Comparison of ENCODE assay signal across 28 cellular contexts in the genomic region with DNA sequence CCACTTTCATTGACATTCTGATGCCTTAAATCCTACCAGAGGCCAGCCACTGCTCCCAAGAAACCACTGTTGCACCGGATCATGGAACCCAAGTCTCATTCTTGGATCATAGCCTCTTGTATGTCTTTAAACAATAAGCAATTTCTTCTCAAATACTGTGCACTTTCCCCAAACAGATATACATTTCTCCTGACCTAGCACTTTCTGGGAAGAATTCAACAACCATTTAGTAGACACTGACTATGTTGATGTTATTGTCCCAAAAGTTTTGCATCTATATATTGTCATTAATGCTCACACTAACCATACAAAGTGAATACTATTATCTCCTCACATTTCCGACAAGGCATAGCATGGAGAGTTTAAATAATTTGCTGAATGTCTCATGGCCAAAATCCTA.
DNase-seq lines count a peak whose midpoint lies in the region; ATAC-seq, FAIRE-seq and TF ChIP-seq lines count a peak whose summit lies in the region.
"Had no signal": no experiment of that assay in that cellular context is flagged by ENCODE, and none has a peak within 500 bp of the region (broad histone marks: within the 10 kb centered on the region; RNA-seq: fewer than 3 reads in every experiment).

No MANE protein-coding gene starts in this region.

- peaks cover 9% of the 10 kb centered on the region; the same call in 1 of the 2 replicates for H4K20me1 ChIP-seq in IMR-90 (ENCODE audit: insufficient read depth, low read length)

- CTCF ChIA-PET in A549 (lab: Yijun Ruan, JAX) (no interaction called here), IMR-90 (lab: Yijun Ruan, JAX) (no interaction called here)

- no peaks in the 10 kb centered on the region for H3K9me3 Mint-ChIP-seq in T-helper 1 cell treated with Interleukin-12 subunit alpha and Interleukin-12 subunit beta and Interleukin-4 antibody, amounts not matched to agents 30 μg/mL and 1 μg/mL, for 36 hours
- peaks cover 9% of the 10 kb centered on the region for H3K9me3 Mint-ChIP-seq in activated T-helper 2 cell treated with anti-CD3 and anti-CD28 coated beads, Interferon-gamma antibody, Interleukin-2, Interleukin-4, amounts not matched to agents 10 μg/mL and 5 μg/mL and 100 μg/mL, durations not matched to agents 14 hours and 24 hours and 36 hours
- H3K9me3 Mint-ChIP-seq: naive B cell had no signal

- H2BK20ac ChIP-seq in IMR-90 (ENCODE audit: low read depth, low read length): no peak overlapping the region

- no peaks in the 10 kb centered on the region for H3K36me3 ChIP-seq in IMR-90 (ENCODE audit: control insufficient read depth, insufficient read depth, low read length)
- H3K36me3 ChIP-seq: pancreas had no signal

- H3K9me1 ChIP-seq in IMR-90 (ENCODE audit: insufficient read depth, low read length): peaks cover under 1% of the 10 kb centered on the region; the same call in 1 of the 2 replicates

- H3K4me3 Mint-ChIP-seq in T-helper 1 cell treated with Interleukin-12 subunit alpha and Interleukin-12 subunit beta and Interleukin-4 antibody, amounts not matched to agents 30 μg/mL and 1 μg/mL, for 36 hours: no peak overlapping the region
- peak overlapping the region; percentile 61 for H3K4me3 Mint-ChIP-seq in activated T-helper 2 cell treated with anti-CD3 and anti-CD28 coated beads, Interferon-gamma antibody, Interleukin-2, Interleukin-4, amounts not matched to agents 10 μg/mL and 5 μg/mL and 100 μg/mL, durations not matched to agents 14 hours and 24 hours and 36 hours (ENCODE audit: low read depth)
- H3K4me3 Mint-ChIP-seq: mesothelial cell of epicardium, naive B cell had no signal

- no peak overlapping the region for H4K5ac ChIP-seq in IMR-90 (ENCODE audit: low read depth, low read length)

- intact Hi-C loops in IMR-90 (cut with micrococcal nuclease): no loop called here
- intact Hi-C loops in activated T-helper 2 cell treated with anti-CD3 and anti-CD28 coated beads, Interferon-gamma antibody, Interleukin-2, Interleukin-4, amounts not matched to agents 10 μg/mL and 5 μg/mL and 100 μg/mL, durations not matched to agents 14 hours and 24 hours and 36 hours (cut with micrococcal nuclease): loop anchor here (2.0 to 10.0 kb wide), 6 partner anchors 19 to 207 kb away; a partner anchor contains a TSS

- H3K9ac ChIP-seq in IMR-90 (ENCODE audit: low read depth, low read length): no peak overlapping the region

- H2BK15ac ChIP-seq in IMR-90 (ENCODE audit: low read depth, low read length): no peak overlapping the region

- no peak for TF ChIP-seq POLR2A in A549 (IDR thresholded peaks at IDR 0.05; ENCODE audit: low read length)
- no peak for TF ChIP-seq POLR2A in IMR-90 (IDR thresholded peaks at IDR 0.05; ENCODE audit: low read depth, low read length)

- H3K27me3 Mint-ChIP-seq in T-helper 1 cell treated with Interleukin-12 subunit alpha and Interleukin-12 subunit beta and Interleukin-4 antibody, amounts not matched to agents 30 μg/mL and 1 μg/mL, for 36 hours (ENCODE audit: low read depth): no peaks in the 10 kb centered on the region
- no peaks in the 10 kb centered on the region for H3K27me3 Mint-ChIP-seq in activated T-helper 2 cell treated with anti-CD3 and anti-CD28 coated beads, Interferon-gamma antibody, Interleukin-2, Interleukin-4, amounts not matched to agents 10 μg/mL and 5 μg/mL and 100 μg/mL, durations not matched to agents 14 hours and 24 hours and 36 hours (ENCODE audit: low read depth)
- H3K27me3 Mint-ChIP-seq: activated CD4-positive, alpha-beta T cell treated with anti-CD3 and anti-CD28 coated beads for 36 hours had no signal

- FAIRE-seq in A549 (lab: Jason Lieb, UNC): no peak
- FAIRE-seq: bronchial epithelial cell, colon, pancreas had no signal

- DNase-seq in T-helper 1 cell (no peak), A549 (ENCODE audit: low read depth in 1 of 2, low spot score in 1 of 2) (no peak), IMR-90 (no peak), D341Med (ENCODE audit: low spot score) (no peak), NCI-H1092 treated with DMSO at 0.1 percent for 48 hours (lab: John Stamatoyannopoulos, UW) (no peak)
- no peak for DNase-seq in activated T-helper 2 cell treated with anti-CD3 and anti-CD28 coated beads, Interferon-gamma antibody, Interleukin-2, Interleukin-4, amounts not matched to agents 10 μg/mL and 5 μg/mL and 100 μg/mL, durations not matched to agents 14 hours and 24 hours and 36 hours (ENCODE audit: low spot score)
- DNase-seq: activated CD4-positive, alpha-beta T cell treated with anti-CD3 and anti-CD28 coated beads for 36 hours; activated CD8-positive, alpha-beta memory T cell treated with anti-CD3 and anti-CD28 coated beads, Interleukin-2, amount 50 U/mL, for 4 hours; activated gamma-delta T cell; amygdala; DMS153; effector CD8-positive, alpha-beta T cell; head of caudate nucleus; KG1; naive B cell; NCI-H1436; NCI-H774; pancreas; retina; SJCRH30 had no signal

- H3K4me1 ChIP-seq in A549 (peaks cover 16% of the 10 kb centered on the region), IMR-90 (ENCODE audit: control insufficient read depth, insufficient read depth, low read length) (peaks cover 6% of the 10 kb centered on the region)
- H3K4me1 ChIP-seq: SJCRH30 had no signal

- POLR2A ChIA-PET in A549 (lab: Yijun Ruan, JAX): no interaction called here
- POLR2A ChIA-PET in IMR-90 (lab: Charles Lee; ENCODE audit: unreplicated experiment): no interaction called here

- H3K9me3 ChIP-seq in A549: no peaks in the 10 kb centered on the region
- H3K9me3 ChIP-seq in IMR-90 (ENCODE audit: control insufficient read depth, insufficient read depth, low read length): no peaks in the 10 kb centered on the region
- H3K9me3 ChIP-seq: pancreas, SJCRH30, tibial nerve had no signal

- H3K27me3 ChIP-seq in IMR-90 (ENCODE audit: control insufficient read depth, insufficient read depth, low read length): no peaks in the 10 kb centered on the region
- H3K27me3 ChIP-seq: pancreas, SJCRH30, tibial nerve had no signal

- H3K27ac Mint-ChIP-seq in T-helper 1 cell treated with Interleukin-12 subunit alpha and Interleukin-12 subunit beta and Interleukin-4 antibody, amounts not matched to agents 30 μg/mL and 1 μg/mL, for 36 hours: peak overlapping the region; percentile 95
- H3K27ac Mint-ChIP-seq in activated T-helper 2 cell treated with anti-CD3 and anti-CD28 coated beads, Interferon-gamma antibody, Interleukin-2, Interleukin-4, amounts not matched to agents 10 μg/mL and 5 μg/mL and 100 μg/mL, durations not matched to agents 14 hours and 24 hours and 36 hours: peak overlapping the region; percentile 95
- H3K27ac Mint-ChIP-seq: mesothelial cell of epicardium, naive B cell had no signal

- H3K56ac ChIP-seq in IMR-90 (ENCODE audit: extremely low read depth, insufficient read depth, low read length): no peak overlapping the region

- ATAC-seq in A549 (no peak), IMR-90 (ENCODE audit: low read depth) (no peak), GM19463 (IDR thresholded peaks at IDR 0.05; ENCODE audit: unreplicated experiment) (no peak)

- peaks cover 47% of the 10 kb centered on the region for H3K4me1 Mint-ChIP-seq in T-helper 1 cell treated with Interleukin-12 subunit alpha and Interleukin-12 subunit beta and Interleukin-4 antibody, amounts not matched to agents 30 μg/mL and 1 μg/mL, for 36 hours (ENCODE audit: low read depth)
- H3K4me1 Mint-ChIP-seq in activated T-helper 2 cell treated with anti-CD3 and anti-CD28 coated beads, Interferon-gamma antibody, Interleukin-2, Interleukin-4, amounts not matched to agents 10 μg/mL and 5 μg/mL and 100 μg/mL, durations not matched to agents 14 hours and 24 hours and 36 hours (ENCODE audit: low read depth): peaks cover 80% of the 10 kb centered on the region

- no peak overlapping the region for H3K14ac ChIP-seq in IMR-90 (replicated peaks; ENCODE audit: low read depth, low read length)

- H3K4me2 ChIP-seq in A549 (no peak overlapping the region), IMR-90 (ENCODE audit: low read depth, low read length) (no peak overlapping the region)

- H3K36me3 Mint-ChIP-seq in T-helper 1 cell treated with Interleukin-12 subunit alpha and Interleukin-12 subunit beta and Interleukin-4 antibody, amounts not matched to agents 30 μg/mL and 1 μg/mL, for 36 hours (ENCODE audit: low read depth): peaks cover 30% of the 10 kb centered on the region
- H3K36me3 Mint-ChIP-seq in activated T-helper 2 cell treated with anti-CD3 and anti-CD28 coated beads, Interferon-gamma antibody, Interleukin-2, Interleukin-4, amounts not matched to agents 10 μg/mL and 5 μg/mL and 100 μg/mL, durations not matched to agents 14 hours and 24 hours and 36 hours (ENCODE audit: low read depth): peaks cover 55% of the 10 kb centered on the region
- H3K36me3 Mint-ChIP-seq: naive B cell had no signal

- H2AFZ ChIP-seq in IMR-90 (replicated peaks; ENCODE audit: low read length, poor library complexity): no peak overlapping the region

- H3K23ac ChIP-seq in IMR-90 (ENCODE audit: low read depth, low read length): no peak overlapping the region

- no peak overlapping the region for H2AK5ac ChIP-seq in IMR-90 (ENCODE audit: low read depth, low read length)

- TF ChIP-seq EP300 in A549 (IDR thresholded peaks at IDR 0.05): no peak

- H4K8ac ChIP-seq in IMR-90 (ENCODE audit: low read depth in 2 of 2, low read length in 2 of 2): no peak overlapping the region

- H2AK9ac ChIP-seq in IMR-90 (replicated peaks; ENCODE audit: low read depth, low read length, poor library complexity): no peak overlapping the region

- H2BK120ac ChIP-seq in IMR-90 (ENCODE audit: low read depth, low read length): no peak overlapping the region

- no peak for TF ChIP-seq RAD21 in A549 (conservative IDR thresholded peaks at IDR 0.05 in 1 of 2, IDR thresholded peaks at IDR 0.05 in 1 of 2)
- TF ChIP-seq RAD21 in IMR-90 (IDR thresholded peaks at IDR 0.05; ENCODE audit: low read length): no peak

- no peak overlapping the region for H2BK5ac ChIP-seq in IMR-90 (ENCODE audit: low read depth, low read length, poor library complexity, severe bottlenecking)

- peaks cover 30 to 32% of the 10 kb centered on the region in 2 experiments for H3K79me1 ChIP-seq in IMR-90 (ENCODE audit: low read depth in 1 of 2, low read length in 2 of 2)

- H3K18ac ChIP-seq in IMR-90 (ENCODE audit: low read depth, low read length): no peak overlapping the region

- in situ Hi-C loops in IMR-90 (cut with MboI; ENCODE audit: low sequenced_read_pairs): no loop called here

- 93% methylated on average over 2 of the region's 2 CpGs for WGBS in A549 (ENCODE audit: missing lambda C conversion rate)
- 100% methylated on average over 1 of the region's 2 CpGs; no CpG with 5 or more reads in 1 of the 2 experiments for WGBS in IMR-90 (ENCODE audit: extremely low coverage in 2 of 2, insufficient read length in 1 of 2), 2 experiments

- TF ChIP-seq CTCF in A549 (IDR thresholded peaks at IDR 0.05) (no peak), IMR-90 (conservative IDR thresholded peaks at IDR 0.05; ENCODE audit: low read depth, low read length) (no peak)

- no peak overlapping the region for H3K4ac ChIP-seq in IMR-90 (ENCODE audit: low read depth, low read length)

- dilution Hi-C loops in IMR-90 (cut with HindIII; ENCODE audit: low sequenced_read_pairs, unreplicated experiment): no loop called here

- no peak overlapping the region for H4K91ac ChIP-seq in IMR-90 (ENCODE audit: insufficient read depth, low read depth, low read length)

- H3K4me3 ChIP-seq in A549 (no peak overlapping the region), IMR-90 (ENCODE audit: insufficient read depth, low read depth, low read length) (no peak overlapping the region)
- H3K4me3 ChIP-seq: pancreas, SJCRH30, skin epidermis, tibial nerve had no signal

- BruUV-seq in IMR-90 (replicated peaks; lab: Mats Ljungman, UMichigan): no TSS peak

- H3K27ac ChIP-seq in A549: no peak overlapping the region
- H3K27ac ChIP-seq in IMR-90 (ENCODE audit: insufficient read depth, low read length): no peak overlapping the region
- H3K27ac ChIP-seq: 22Rv1, pancreas, SJCRH30, tibial nerve had no signal
